In genomic region chr2:177964892-177965291, GRCh38 we compare ENCODE assay signal across 31 cellular contexts.
"Had no signal": no experiment of that assay in that cellular context is flagged by ENCODE, and none has a peak within 500 bp of the region (broad histone marks: within the 10 kb centered on the region; RNA-seq: fewer than 3 reads in every experiment).

No MANE protein-coding gene starts in this region.

- H3K4me1 Mint-ChIP-seq: activated B cell treated with CpG ODN at 0.5 μM for 24 hours; activated T-helper 17 cell treated with anti-CD3 and anti-CD28 coated beads, Interleukin-2, amount 50 U/mL, for 72 hours; central memory CD8-positive, alpha-beta T cell; endodermal cell had no signal

- H3K27ac Mint-ChIP-seq: activated B cell treated with CpG ODN at 0.5 μM for 24 hours; activated CD8-positive, alpha-beta T cell treated with anti-CD3 and anti-CD28 coated beads for 36 hours; activated naive CD8-positive, alpha-beta T cell; activated T-helper 17 cell treated with anti-CD3 and anti-CD28 coated beads, Interleukin-2, amount 50 U/mL, for 72 hours; dendritic cell treated with granulocyte-macrophage colony-stimulating factor and Interleukin-4, amounts not matched to agents 40 ng/mL and 50 ng/mL, for 4 days; endodermal cell; T-helper 2 cell treated with Interferon-gamma antibody and Interleukin-4, amounts not matched to agents 5 μg/mL and 100 μg/mL, for 36 hours had no signal

- FAIRE-seq: bronchial epithelial cell, frontal cortex had no signal

- H3K4me3 ChIP-seq: coronary artery, dorsolateral prefrontal cortex, heart left ventricle had no signal

- H3K36me3 ChIP-seq: brain microvascular endothelial cell, heart left ventricle, WERI-Rb-1 had no signal

- H3K4me3 Mint-ChIP-seq: activated B cell treated with CpG ODN at 0.5 μM for 24 hours; activated CD8-positive, alpha-beta T cell treated with anti-CD3 and anti-CD28 coated beads for 36 hours; activated naive CD8-positive, alpha-beta T cell; activated T-cell treated with anti-CD3 and anti-CD28 coated beads, Interleukin-2, amount 50 U/mL, for 4 hours; activated T-helper 17 cell treated with anti-CD3 and anti-CD28 coated beads, Interleukin-2, amount 50 U/mL, for 72 hours; central memory CD8-positive, alpha-beta T cell; dendritic cell treated with granulocyte-macrophage colony-stimulating factor and Interleukin-4, amounts not matched to agents 40 ng/mL and 50 ng/mL, for 4 days; endodermal cell; T-helper 2 cell treated with Interferon-gamma antibody and Interleukin-4, amounts not matched to agents 5 μg/mL and 100 μg/mL, for 36 hours had no signal

- DNase-seq: activated B cell treated with CpG ODN at 0.5 μM for 24 hours; activated CD4-positive, alpha-beta T cell treated with anti-CD3 and anti-CD28 coated beads for 48 hours; activated CD4-positive, alpha-beta T cell treated with anti-CD3 and anti-CD28 coated beads, Interleukin-2, amount 50 U/mL, for 1 hour; activated CD4-positive, alpha-beta T cell treated with anti-CD3 and anti-CD28 coated beads, Interleukin-2, amount 50 U/mL, for 48 hours; activated CD8-positive, alpha-beta memory T cell treated with anti-CD3 and anti-CD28 coated beads for 24 hours; activated CD8-positive, alpha-beta T cell treated with anti-CD3 and anti-CD28 coated beads for 36 hours; activated effector memory CD4-positive, alpha-beta T cell treated with Interleukin-2 at 50 U/mL for 16 hours; activated gamma-delta T cell treated with Interleukin-2 at 50 U/mL for 16 hours; activated naive CD4-positive, alpha-beta T cell treated with anti-CD3 and anti-CD28 coated beads, Interleukin-2, amount 50 U/mL, for 16 hours; activated naive CD4-positive, alpha-beta T cell treated with Interleukin-2 at 50 U/mL for 16 hours; activated T-cell treated with anti-CD3 and anti-CD28 coated beads, Interleukin-2, amount 50 U/mL, for 4 hours; amniotic stem cell; anterior cingulate cortex; brain microvascular endothelial cell; dorsolateral prefrontal cortex; effector memory CD4-positive, alpha-beta T cell; endodermal cell; foreskin fibroblast; heart left ventricle; T1000; WERI-Rb-1 had no signal

- H3K36me3 Mint-ChIP-seq: activated naive CD8-positive, alpha-beta T cell had no signal

- H3K4me1 ChIP-seq: heart left ventricle had no signal

- H3K27ac ChIP-seq: brain microvascular endothelial cell, coronary artery, dorsolateral prefrontal cortex, heart left ventricle, WERI-Rb-1 had no signal

- H3K9me3 ChIP-seq: heart left ventricle had no signal

- H3K27me3 Mint-ChIP-seq: activated T-helper 17 cell treated with anti-CD3 and anti-CD28 coated beads, Interleukin-2, amount 50 U/mL, for 72 hours; dendritic cell treated with granulocyte-macrophage colony-stimulating factor and Interleukin-4, amounts not matched to agents 40 ng/mL and 50 ng/mL, for 4 days had no signal

- H3K9me3 Mint-ChIP-seq: activated B cell treated with CpG ODN at 0.5 μM for 24 hours; activated CD8-positive, alpha-beta T cell treated with anti-CD3 and anti-CD28 coated beads for 36 hours; activated T-cell treated with anti-CD3 and anti-CD28 coated beads, Interleukin-2, amount 50 U/mL, for 4 hours; activated T-helper 17 cell treated with anti-CD3 and anti-CD28 coated beads, Interleukin-2, amount 50 U/mL, for 72 hours; central memory CD8-positive, alpha-beta T cell; dendritic cell treated with granulocyte-macrophage colony-stimulating factor and Interleukin-4, amounts not matched to agents 40 ng/mL and 50 ng/mL, for 4 days; T-helper 2 cell treated with Interferon-gamma antibody and Interleukin-4, amounts not matched to agents 5 μg/mL and 100 μg/mL, for 36 hours had no signal

- H3K27me3 ChIP-seq: brain microvascular endothelial cell, heart left ventricle had no signal

- ATAC-seq: activated CD4-positive, CD25-positive, alpha-beta regulatory T cell treated with anti-CD3 and anti-CD28 coated beads, Interleukin-2, amount 50 U/mL, for 24 hours; activated CD8-positive, alpha-beta T cell treated with anti-CD3 and anti-CD28 coated beads for 36 hours; activated T-cell treated with anti-CD3 and anti-CD28 coated beads, Interleukin-2, amount 50 U/mL, for 4 hours; activated T-helper 17 cell treated with anti-CD3 and anti-CD28 coated beads, Interleukin-2, amount 50 U/mL, for 72 hours; esophagus mucosa; heart left ventricle had no signal
